In the genomic region with DNA sequence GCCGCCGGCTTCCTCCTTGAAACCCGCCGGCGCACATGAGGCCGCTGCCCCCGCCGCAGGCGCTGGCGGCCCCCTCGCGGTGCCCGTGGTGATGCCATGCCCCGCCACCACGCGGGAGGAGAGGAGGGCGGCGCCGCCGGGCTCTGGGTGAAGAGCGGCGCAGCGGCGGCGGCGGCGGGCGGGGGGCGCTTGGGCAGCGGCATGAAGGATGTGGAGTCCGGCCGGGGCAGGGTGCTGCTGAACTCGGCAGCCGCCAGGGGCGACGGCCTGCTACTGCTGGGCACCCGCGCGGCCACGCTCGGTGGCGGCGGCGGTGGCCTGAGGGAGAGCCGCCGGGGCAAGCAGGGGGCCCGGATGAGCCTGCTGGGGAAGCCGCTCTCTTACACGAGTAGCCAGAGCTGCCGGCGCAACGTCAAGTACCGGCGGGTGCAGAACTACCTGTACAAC, we compare ENCODE assay signal across 8 cellular contexts. TPM values are rescaled to one million over a fixed set of nuclear protein-coding genes. Genes with fewer than 3 reads are reported as not detected.
DNase-seq lines count a peak whose midpoint lies in the region; ATAC-seq and TF ChIP-seq lines count a peak whose summit lies in the region.

No MANE protein-coding gene starts in this region.

- H3K9ac ChIP-seq in DND-41 (ENCODE audit: low read depth, low read length): peak overlapping the region; percentile 70

- intact Hi-C loops in body of pancreas (cut with DNase I): no loop called here

- H2AFZ ChIP-seq in DND-41 (ENCODE audit: low read depth, low read length): peak overlapping the region; percentile 85

- H3K27ac ChIP-seq in DND-41 (ENCODE audit: low read length) (peak overlapping the region; percentile 77), body of pancreas (no peak overlapping the region)

- peak overlapping the region; percentile 60 to 70; a peak in 3 of 4 replicates for H3K4me3 ChIP-seq in DND-41 (ENCODE audit: low read depth in 1 of 2, low read length in 2 of 2)
- peak overlapping the region; percentile 18 to 48 for H3K4me3 ChIP-seq in body of pancreas
- H3K4me3 ChIP-seq in kidney epithelial cell (ENCODE audit: low read depth, low read length): peak overlapping the region; percentile 52

- WGBS in body of pancreas, 2 donors: 1% methylated on average over 38 of the region's 54 CpGs; no CpG with 5 or more reads in 1 of the 2 donors

- DNase-seq in DND-41: peak; percentile 68
- DNase-seq in LHCN-M2 (ENCODE audit: low read depth): peak; percentile 74
- peak; percentile 20 for DNase-seq in T-helper 9 cell
- DNase-seq in body of pancreas: peak; percentile 36 to 63 (median 38)
- no peak for DNase-seq in kidney epithelial cell (ENCODE audit: low read depth)
- peak; percentile 42 to 48 for DNase-seq in stimulated activated CD4-positive, alpha-beta T cell treated with anti-CD3 and anti-CD28 coated beads, Interleukin-2, amount 100 ng/mL, for 48 hours
- DNase-seq in G401 (ENCODE audit: low spot score): no peak

- peak overlapping the region; percentile 67 for H3K4me2 ChIP-seq in DND-41 (ENCODE audit: insufficient read depth, low read length)

- ATAC-seq in DND-41 (ENCODE audit: insufficient read depth, low read depth): peak; percentile 59
- peak; percentile 32 for ATAC-seq in GM21528 (IDR thresholded peaks at IDR 0.05; ENCODE audit: low FRiP score, unreplicated experiment)
- ATAC-seq in body of pancreas: peak; percentile 47

- in situ Hi-C loops in G401 (cut with HindIII; ENCODE audit: low sequenced_read_pairs): no loop called here

- H3K4me1 ChIP-seq in DND-41 (ENCODE audit: insufficient read depth, low read length): peaks cover 54% of the 10 kb centered on the region
- peaks cover 35% of the 10 kb centered on the region for H3K4me1 ChIP-seq in body of pancreas

- TF ChIP-seq CTCF in DND-41 (IDR thresholded peaks at IDR 0.05; ENCODE audit: borderline replicate concordance, extremely low read depth, low read length, poor library complexity, severe bottlenecking): peak; percentile 12
- TF ChIP-seq CTCF in body of pancreas (IDR thresholded peaks at IDR 0.05): peak in 3 of 7 experiments; percentile 11 to 39 (median 13)
- no peak for TF ChIP-seq CTCF in kidney epithelial cell (IDR thresholded peaks at IDR 0.05; ENCODE audit: insufficient read depth, low read length, poor library complexity, severe bottlenecking)

- H3K9me3 ChIP-seq in DND-41 (ENCODE audit: insufficient read depth, low read length, severe bottlenecking): no peaks in the 10 kb centered on the region
- peaks cover 0 to 3% (median 0%) of the 10 kb centered on the region in 3 donors for H3K9me3 ChIP-seq in body of pancreas

- no peak for TF ChIP-seq POLR2A in body of pancreas (IDR thresholded peaks at IDR 0.05)

- peaks cover 40% of the 10 kb centered on the region for H3K79me2 ChIP-seq in DND-41 (ENCODE audit: insufficient read depth, low read length)

- peaks cover under 1% of the 10 kb centered on the region; the same call in 1 of the 2 replicates for H4K20me1 ChIP-seq in DND-41 (ENCODE audit: insufficient read depth, low read length)

- H3K27me3 ChIP-seq in DND-41 (ENCODE audit: insufficient read depth, low read length, poor library complexity) (no peaks in the 10 kb centered on the region), body of pancreas (no peaks in the 10 kb centered on the region), kidney epithelial cell (ENCODE audit: control insufficient read depth, insufficient read depth, low read length) (peaks cover 18% of the 10 kb centered on the region)

- H3K36me3 ChIP-seq in DND-41 (ENCODE audit: insufficient read depth, low read length) (no peaks in the 10 kb centered on the region), body of pancreas (replicated peaks in 1 of 2; ENCODE audit: insufficient read depth in 1 of 2, low read depth in 2 of 2) (no peaks in the 10 kb centered on the region), kidney epithelial cell (ENCODE audit: control insufficient read depth, insufficient read depth, low read length) (no peaks in the 10 kb centered on the region)

RNA-seq across cellular contexts. Expression of gene KCNQ5, which starts 0.3 kb away (rescaled TPM):
- 7.1 and 8.7 TPM in 2 replicates for total RNA-seq in LHCN-M2 (2014; rRNA removed)
- 1.6 TPM for polyA plus RNA-seq in LHCN-M2 (2012)
- 1 to 10 TPM; 1.0 to 1.6 TPM for total RNA-seq in body of pancreas
- total RNA-seq in kidney epithelial cell: 1.9 and 2.5 TPM in 2 replicates
- not detected in 2 replicates for total RNA-seq in G401 (2014; rRNA removed; shearing (Covaris generic))

Comparison
In these comparisons a context has a peak if more than half of its experiments do, and no peak if none do; other contexts are left out.
1. DNase-seq: peak in DND-41 (single experiment), LHCN-M2 (single experiment), T-helper 9 cell (single experiment), body of pancreas (4 of 4) and stimulated activated CD4-positive, alpha-beta T cell treated with anti-CD3 and anti-CD28 coated beads, Interleukin-2, amount 100 ng/mL, for 48 hours (2 of 2); none in kidney epithelial cell (single experiment) and G401 (single experiment).
2. Peak in every context shown above with its lines, with median percentiles within 50 percentile points of each other: ATAC-seq and H3K4me3 ChIP-seq.